Comparison of ENCODE assay signal across 26 cellular contexts in genomic region chr2:237760506-237761502, GRCh38.
"Had no signal": no experiment of that assay in that cellular context is flagged by ENCODE, and none has a peak within 500 bp of the region (broad histone marks: within the 10 kb centered on the region; RNA-seq: fewer than 3 reads in every experiment).

No MANE protein-coding gene starts in this region.

- H3K36me3 ChIP-seq: breast epithelium had no signal

- H3K4me1 ChIP-seq: breast epithelium had no signal

- H3K27me3 ChIP-seq: breast epithelium, MG63 had no signal

- H3K4me3 Mint-ChIP-seq: activated CD8-positive, alpha-beta T cell treated with anti-CD3 and anti-CD28 coated beads for 36 hours; activated T-helper 1 cell treated with anti-CD3 and anti-CD28 coated beads, Interleukin-12 subunit alpha, Interleukin-12 subunit beta, Interleukin-2, Interleukin-4 antibody, amounts not matched to agents 30 ng/mL and 10 ng/mL and 1 ng/mL, durations not matched to agents 14 hours and 24 hours and 36 hours; T-cell had no signal

- H3K27ac Mint-ChIP-seq: activated CD8-positive, alpha-beta T cell treated with anti-CD3 and anti-CD28 coated beads for 36 hours; activated naive CD4-positive, alpha-beta T cell treated with anti-CD3 and anti-CD28 coated beads, Interleukin-2, amount 50 U/mL, for 72 hours; T-cell had no signal

- ATAC-seq: activated CD4-positive, CD25-positive, alpha-beta regulatory T cell treated with anti-CD3 and anti-CD28 coated beads, Interleukin-2, amount 50 U/mL, for 24 hours; activated CD8-positive, alpha-beta T cell treated with anti-CD3 and anti-CD28 coated beads for 36 hours; activated naive CD4-positive, alpha-beta T cell treated with anti-CD3 and anti-CD28 coated beads, Interleukin-2, amount 50 U/mL, for 72 hours; Right ventricle myocardium inferior; T-cell had no signal

- H3K9me3 ChIP-seq: breast epithelium, MG63 had no signal

- H3K27ac ChIP-seq: breast epithelium, SK-N-MC, WERI-Rb-1 had no signal

- H3K4me3 ChIP-seq: breast epithelium, MG63, SK-N-MC had no signal

- DNase-seq: activated CD4-positive, alpha-beta T cell treated with anti-CD3 and anti-CD28 coated beads for 4 hours; activated CD8-positive, alpha-beta memory T cell treated with anti-CD3 and anti-CD28 coated beads, Interleukin-2, amount 50 U/mL, for 4 hours; activated CD8-positive, alpha-beta T cell treated with anti-CD3 and anti-CD28 coated beads for 36 hours; activated effector memory CD4-positive, alpha-beta T cell treated with anti-CD3 and anti-CD28 coated beads, Interleukin-2, amount 50 U/mL, for 16 hours; activated naive CD4-positive, alpha-beta T cell treated with Interleukin-2 at 50 U/mL for 16 hours; anterior cingulate cortex; caudate nucleus; MG63; MV-4-11; NCI-H1092 treated with DMSO at 0.1 percent for 48 hours; NCI-H1417 treated with DMSO at 0.1 percent for 48 hours; NCI-H1694; NCI-H2029; NCI-H345; NCI-H510A; NCI-H526 treated with DMSO at 0.1 percent for 48 hours; NCI-H82; RPMI8226; T-cell; WERI-Rb-1 had no signal

- H3K27me3 Mint-ChIP-seq: activated CD8-positive, alpha-beta T cell treated with anti-CD3 and anti-CD28 coated beads for 36 hours; T-cell had no signal

- H3K9me3 Mint-ChIP-seq: activated CD8-positive, alpha-beta T cell treated with anti-CD3 and anti-CD28 coated beads for 36 hours; activated naive CD4-positive, alpha-beta T cell treated with anti-CD3 and anti-CD28 coated beads, Interleukin-2, amount 50 U/mL, for 72 hours; activated T-helper 1 cell treated with anti-CD3 and anti-CD28 coated beads, Interleukin-12 subunit alpha, Interleukin-12 subunit beta, Interleukin-2, Interleukin-4 antibody, amounts not matched to agents 30 ng/mL and 10 ng/mL and 1 ng/mL, durations not matched to agents 14 hours and 24 hours and 36 hours; T-cell had no signal
